18 cellular contexts compared by ENCODE assay signal in the genomic region with DNA sequence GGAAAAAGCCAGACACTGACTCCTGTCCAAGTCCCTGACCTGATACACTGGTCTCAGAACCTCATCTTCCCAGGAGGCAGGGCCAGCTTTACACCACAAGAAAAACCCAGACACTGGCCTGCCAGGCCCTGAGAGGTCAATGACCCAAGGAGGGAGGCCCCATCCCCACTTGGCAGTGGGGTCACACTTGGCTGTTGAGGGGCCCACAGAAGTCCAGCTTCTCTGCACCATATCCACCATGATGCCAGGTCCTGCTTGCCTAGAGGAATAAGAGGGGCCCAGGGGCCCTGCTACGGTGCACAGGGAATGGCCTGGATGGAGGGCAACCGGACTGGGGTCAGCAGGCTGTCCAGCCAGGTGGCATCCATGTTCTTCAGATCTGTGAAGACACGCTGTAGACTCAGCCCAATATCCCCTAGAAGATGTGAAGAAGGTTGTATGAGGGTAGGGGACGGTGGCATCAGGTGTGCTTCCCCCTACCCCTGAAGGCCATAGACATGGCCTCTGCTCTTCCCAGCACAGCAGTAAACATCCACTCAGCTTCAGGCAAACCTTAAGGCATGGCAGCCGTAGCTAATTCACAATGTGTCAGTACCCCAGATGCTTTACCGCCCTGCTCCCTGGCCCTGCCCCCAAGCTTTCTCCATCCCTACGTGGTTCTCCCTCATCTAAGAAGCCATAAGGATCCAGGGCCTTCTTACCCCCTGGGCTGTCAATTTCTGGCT. TPM values are rescaled to one million over a fixed set of nuclear protein-coding genes. Genes with fewer than 3 reads are reported as not detected.
DNase-seq lines count a peak whose midpoint lies in the region; ATAC-seq and TF ChIP-seq lines count a peak whose summit lies in the region.
"Had no signal": no experiment of that assay in that cellular context is flagged by ENCODE, and none has a peak within 500 bp of the region (broad histone marks: within the 10 kb centered on the region; RNA-seq: fewer than 3 reads in every experiment).

No MANE protein-coding gene starts in this region.

- H3K9me3 Mint-ChIP-seq in CD4-positive, CD25-positive, alpha-beta regulatory T cell, result peaks cover 0 to 1% (median 0%) of the 10 kb centered on the region in 7 donors
- H3K9me3 Mint-ChIP-seq in activated naive CD4-positive, alpha-beta T cell treated with anti-CD3 and anti-CD28 coated beads, Interleukin-2, amount 50 U/mL, for 72 hours, result no peaks in the 10 kb centered on the region

- H3K27ac Mint-ChIP-seq in CD4-positive, CD25-positive, alpha-beta regulatory T cell, result peak overlapping the region; percentile 75 to 93 (median 76)
- peak overlapping the region; percentile 100 for H3K27ac Mint-ChIP-seq in activated naive CD4-positive, alpha-beta T cell treated with anti-CD3 and anti-CD28 coated beads, Interleukin-2, amount 50 U/mL, for 72 hours

- peaks cover 77% of the 10 kb centered on the region for H3K4me1 ChIP-seq in CD4-positive, CD25-positive, alpha-beta regulatory T cell (ENCODE audit: control insufficient read depth, insufficient read depth, low read length, poor library complexity, severe bottlenecking)
- H3K4me1 ChIP-seq in Peyer's patch, result peaks cover 4 to 74% (median 36%) of the 10 kb centered on the region in 4 donors
- H3K4me1 ChIP-seq in neutrophil (ENCODE audit: control insufficient read depth in 1 of 2, insufficient read depth in 1 of 2, low read depth in 1 of 2, low read length in 1 of 2), result peaks cover 51 to 77% of the 10 kb centered on the region in 2 experiments

- no peaks in the 10 kb centered on the region for H3K27me3 ChIP-seq in CD4-positive, CD25-positive, alpha-beta regulatory T cell (ENCODE audit: control insufficient read depth, insufficient read depth, low read length)
- H3K27me3 ChIP-seq in Peyer's patch (no peaks in the 10 kb centered on the region), neutrophil (no peaks in the 10 kb centered on the region)
- H3K27me3 ChIP-seq: breast epithelium, heart right ventricle had no signal

- TF ChIP-seq CTCF in Peyer's patch (IDR thresholded peaks at IDR 0.05) (no peak), neutrophil (IDR thresholded peaks at IDR 0.05) (no peak)

- peaks cover 22 to 92% (median 57%) of the 10 kb centered on the region in 4 donors for H3K4me1 Mint-ChIP-seq in CD4-positive, CD25-positive, alpha-beta regulatory T cell

- H3K4me3 ChIP-seq in CD4-positive, CD25-positive, alpha-beta regulatory T cell (ENCODE audit: low read depth, low read length), result no peak overlapping the region
- no peak overlapping the region for H3K4me3 ChIP-seq in Peyer's patch
- peak overlapping the region in 1 of 2 experiments; percentile 99 for H3K4me3 ChIP-seq in neutrophil (ENCODE audit: low read depth in 1 of 2, low read length in 1 of 2)
- H3K4me3 ChIP-seq: breast epithelium, heart right ventricle, K562 had no signal

- H3K4me3 Mint-ChIP-seq in CD4-positive, CD25-positive, alpha-beta regulatory T cell, result peak overlapping the region; percentile 57 to 96 (median 74)

- H3K9me3 ChIP-seq in CD4-positive, CD25-positive, alpha-beta regulatory T cell (ENCODE audit: control insufficient read depth in 2 of 2, low read length in 2 of 2), result no peaks in the 10 kb centered on the region
- H3K9me3 ChIP-seq in Peyer's patch (no peaks in the 10 kb centered on the region), neutrophil (peaks cover 15% of the 10 kb centered on the region)
- H3K9me3 ChIP-seq: breast epithelium, heart right ventricle had no signal

- DNase-seq in CD4-positive, CD25-positive, alpha-beta regulatory T cell, result peak in 1 of 3 donors; percentile 1
- DNase-seq in Peyer's patch (peak in 2 of 3 donors; percentile 37 to 39), Ammon's horn (ENCODE audit: low spot score) (no peak), amygdala (lab: John Stamatoyannopoulos, UW) (no peak)
- DNase-seq in activated naive CD4-positive, alpha-beta T cell treated with anti-CD3 and anti-CD28 coated beads, Interleukin-2, amount 50 U/mL, for 72 hours (ENCODE audit: low spot score in 2 of 2), result peak in 1 of 2 donors; percentile 48
- DNase-seq: AML-193; heart right ventricle; NCI-H2029 treated with DMSO at 0.1 percent for 48 hours; stimulated activated CD4-positive, alpha-beta T cell treated with anti-CD3 and anti-CD28 coated beads, Interleukin-12 subunit alpha, Interleukin-12 subunit beta, amount 100 ng/mL, for 4 hours; SW 1271 had no signal

- peaks cover 48% of the 10 kb centered on the region for H3K36me3 Mint-ChIP-seq in CD4-positive, CD25-positive, alpha-beta regulatory T cell
- H3K36me3 Mint-ChIP-seq in activated naive CD4-positive, alpha-beta T cell treated with anti-CD3 and anti-CD28 coated beads, Interleukin-2, amount 50 U/mL, for 72 hours, result peaks cover 38 to 49% of the 10 kb centered on the region in 2 donors

- no peaks in the 10 kb centered on the region for H3K27me3 Mint-ChIP-seq in CD4-positive, CD25-positive, alpha-beta regulatory T cell

- peaks cover 70% of the 10 kb centered on the region for H3K36me3 ChIP-seq in CD4-positive, CD25-positive, alpha-beta regulatory T cell (ENCODE audit: control insufficient read depth, insufficient read depth, low read length)
- peaks cover 0 to 65% (median 0%) of the 10 kb centered on the region in 3 donors for H3K36me3 ChIP-seq in Peyer's patch
- H3K36me3 ChIP-seq in neutrophil, result peaks cover 98% of the 10 kb centered on the region
- H3K36me3 ChIP-seq: breast epithelium had no signal

- TF ChIP-seq POLR2A in Peyer's patch (IDR thresholded peaks at IDR 0.05), result no peak

- no peak for ATAC-seq in CD4-positive, CD25-positive, alpha-beta regulatory T cell (ENCODE audit: low read depth in 2 of 2)
- no peak for ATAC-seq in activated naive CD4-positive, alpha-beta T cell treated with anti-CD3 and anti-CD28 coated beads, Interleukin-2, amount 50 U/mL, for 72 hours
- ATAC-seq in GM21723 (IDR thresholded peaks at IDR 0.05; ENCODE audit: unreplicated experiment) (no peak), HG03025 (IDR thresholded peaks at IDR 0.05; ENCODE audit: low FRiP score, unreplicated experiment) (no peak)
- ATAC-seq: heart right ventricle, K562 had no signal

- H3K27ac ChIP-seq in CD4-positive, CD25-positive, alpha-beta regulatory T cell (ENCODE audit: insufficient read depth, low read length, poor library complexity, severe bottlenecking), result peak overlapping the region; percentile 55
- H3K27ac ChIP-seq in Peyer's patch, result peak overlapping the region in 1 of 4 donors; percentile 34
- peak overlapping the region; percentile 100 for H3K27ac ChIP-seq in neutrophil

RNA-seq across cellular contexts. Expression of a gene that starts 6.8 kb away (rescaled TPM):
- 924 TPM for total RNA-seq in CD4-positive, CD25-positive, alpha-beta regulatory T cell
- 100 to 1,000 TPM; 160 to 202 (median 190) TPM for polyA plus RNA-seq in CD4-positive, CD25-positive, alpha-beta regulatory T cell
- total RNA-seq in Peyer's patch, result 100 to 1,000 TPM in 3 of 4 donors, 10 to 100 TPM in 1; 92.7 to 152 (median 122) TPM
- 100 to 1,000 TPM; 107 to 156 TPM for total RNA-seq in activated naive CD4-positive, alpha-beta T cell treated with anti-CD3 and anti-CD28 coated beads, Interleukin-2, amount 50 U/mL, for 72 hours

RNA-seq across cellular contexts. Expression of a gene that starts 59.5 kb away (rescaled TPM):
- not detected for total RNA-seq in CD4-positive, CD25-positive, alpha-beta regulatory T cell
- polyA plus RNA-seq in CD4-positive, CD25-positive, alpha-beta regulatory T cell, result not detected
- total RNA-seq in Peyer's patch, result not detected
- not detected for total RNA-seq in activated naive CD4-positive, alpha-beta T cell treated with anti-CD3 and anti-CD28 coated beads, Interleukin-2, amount 50 U/mL, for 72 hours
- total RNA-seq: breast epithelium, G401, heart right ventricle, K562, liver, osteoblast had no signal
- polyA plus RNA-seq: heart right ventricle, liver had no signal

Comparison
In these comparisons a context has a peak if more than half of its experiments do, and no peak if none do; other contexts are left out.
1. DNase-seq: peak in Peyer's patch (2 of 3); none in Ammon's horn (single experiment) and amygdala (0 of 56).